In the genomic region with DNA sequence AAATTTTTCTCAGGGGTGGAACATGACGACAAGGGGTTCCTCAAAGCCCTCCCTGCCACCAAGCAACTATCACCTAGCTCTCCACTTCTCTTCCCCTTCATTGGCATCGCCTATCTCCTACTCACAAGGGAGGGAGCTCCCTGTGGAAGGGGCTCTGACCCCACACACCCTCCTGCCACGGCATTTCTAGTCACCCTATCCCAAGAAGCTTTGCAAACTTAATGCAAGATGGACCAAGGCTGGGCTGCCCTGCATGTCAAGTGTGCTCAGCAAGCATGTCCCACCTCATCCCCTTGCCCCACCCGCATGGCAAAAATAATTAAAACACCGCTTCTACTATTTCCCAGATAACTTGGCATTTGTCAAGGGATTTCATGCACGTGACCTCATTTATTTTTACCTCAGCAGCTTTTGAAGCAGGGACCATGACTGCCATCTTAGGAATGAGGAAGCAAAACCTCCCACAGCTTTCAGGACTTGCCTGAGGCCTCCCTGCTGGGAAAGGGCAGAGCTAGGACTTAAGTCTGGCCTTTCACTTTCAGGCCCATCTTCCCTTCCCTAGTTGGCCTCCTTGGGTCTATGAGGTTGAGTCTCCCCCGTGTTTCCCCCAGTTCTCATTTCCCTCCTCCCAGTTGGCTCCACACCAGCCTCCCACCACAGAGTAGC, we compare ENCODE assay signal across 12 cellular contexts.
DNase-seq lines count a peak whose midpoint lies in the region; ATAC-seq and TF ChIP-seq lines count a peak whose summit lies in the region.
"Had no signal": no experiment of that assay in that cellular context is flagged by ENCODE, and none has a peak within 500 bp of the region (broad histone marks: within the 10 kb centered on the region; RNA-seq: fewer than 3 reads in every experiment).

No MANE protein-coding gene starts in this region.

- peak overlapping the region; percentile 7 to 75 (median 44); a peak in 20 of 22 replicates for H3K4me2 ChIP-seq in BLaER1 treated with 17β-estradiol and CSF1 and Interleukin-3, amounts not matched to agents 10 nM and 100 nM
- H3K4me2 ChIP-seq in mammary epithelial cell (ENCODE audit: insufficient read depth, low read depth, low read length): no peak overlapping the region

- H3K36me3 Mint-ChIP-seq in CD8-positive, alpha-beta memory T cell: no peaks in the 10 kb centered on the region

- no peak for TF ChIP-seq CTCF in NB4 (IDR thresholded peaks at IDR 0.05; ENCODE audit: low read depth, low read length)
- TF ChIP-seq CTCF in mammary epithelial cell (conservative IDR thresholded peaks at IDR 0.05 in 1 of 2, IDR thresholded peaks at IDR 0.05 in 1 of 2; ENCODE audit: extremely low read depth in 1 of 2, insufficient read depth in 1 of 2, low read depth in 1 of 2, low read length in 2 of 2): no peak
- TF ChIP-seq CTCF in gastrocnemius medialis (IDR thresholded peaks at IDR 0.05 in 4 of 5, conservative IDR thresholded peaks at IDR 0.05 in 1 of 5): no peak

- 55% methylated on average over 7 of the region's 7 CpGs for WGBS in mammary epithelial cell (ENCODE audit: low coverage, missing lambda C conversion rate)

- TF ChIP-seq POLR2A in NB4 (IDR thresholded peaks at IDR 0.05; ENCODE audit: extremely low read depth, insufficient read length): no peak
- TF ChIP-seq POLR2A in gastrocnemius medialis (IDR thresholded peaks at IDR 0.05): no peak

- H3K9me3 Mint-ChIP-seq in CD8-positive, alpha-beta memory T cell: no peaks in the 10 kb centered on the region
- H3K9me3 Mint-ChIP-seq: activated T-helper 17 cell treated with anti-CD3 and anti-CD28 coated beads, Interleukin-2, amount 50 U/mL, for 72 hours; T-helper 1 cell treated with Interleukin-12 subunit alpha and Interleukin-12 subunit beta and Interleukin-4 antibody, amounts not matched to agents 30 μg/mL and 1 μg/mL, for 36 hours had no signal

- CTCF ChIA-PET in mammary epithelial cell (lab: Charles Lee; ENCODE audit: low non-redundant PET): no interaction called here
- CTCF ChIA-PET in CD8-positive, alpha-beta memory T cell (lab: Charles Lee): interaction anchor here (2.2 kb wide), 1 partner anchor 9 kb away, joined by 15 read pairs; no protein-coding TSS in a partner anchor

- H3K9ac ChIP-seq in BLaER1 treated with 17β-estradiol and CSF1 and Interleukin-3, amounts not matched to agents 10 nM and 100 nM: peak overlapping the region in 3 of 11 experiments; percentile 31 to 67 (median 38); a peak in 5 of 22 replicates
- H3K9ac ChIP-seq in mammary epithelial cell (ENCODE audit: insufficient read depth, low read length): no peak overlapping the region

- peak overlapping the region in 9 of 11 experiments; percentile 16 to 84 (median 71); a peak in 17 of 22 replicates for H3K27ac ChIP-seq in BLaER1 treated with 17β-estradiol and CSF1 and Interleukin-3, amounts not matched to agents 10 nM and 100 nM
- no peak overlapping the region for H3K27ac ChIP-seq in mammary epithelial cell (ENCODE audit: insufficient read depth, low read depth, low read length)
- H3K27ac ChIP-seq in CD8-positive, alpha-beta memory T cell (ENCODE audit: low read depth, low read length): no peak overlapping the region
- H3K27ac ChIP-seq in gastrocnemius medialis: no peak overlapping the region

- DNase-seq in NB4 (ENCODE audit: low read depth): peak; percentile 63
- DNase-seq in mammary epithelial cell: peak; percentile 72
- DNase-seq in myocyte (ENCODE audit: low read depth): peak; percentile 66
- DNase-seq in NK-92 treated with Interleukin-12 subunit alpha and Interleukin-12 subunit beta, amount 100 ng/mL, for 24 hours (lab: John Stamatoyannopoulos, UW): no peak
- DNase-seq in DMS79 treated with DMSO at 0.1 percent for 48 hours (lab: John Stamatoyannopoulos, UW): no peak
- no peak for DNase-seq in CD8-positive, alpha-beta memory T cell
- DNase-seq in gastrocnemius medialis: no peak
- DNase-seq: DND-41, retina had no signal

- no peaks in the 10 kb centered on the region for H3K4me1 Mint-ChIP-seq in CD8-positive, alpha-beta memory T cell
- H3K4me1 Mint-ChIP-seq: activated T-helper 17 cell treated with anti-CD3 and anti-CD28 coated beads, Interleukin-2, amount 50 U/mL, for 72 hours had no signal

- POLR2A ChIA-PET in CD8-positive, alpha-beta memory T cell (lab: Charles Lee): interaction anchor here (0.7 kb wide), 1 partner anchor 9 kb away, joined by 4 read pairs; no protein-coding TSS in a partner anchor

- H3K4me1 ChIP-seq in BLaER1 treated with 17β-estradiol and CSF1 and Interleukin-3, amounts not matched to agents 10 nM and 100 nM: peaks cover 0 to 42% (median 12%) of the 10 kb centered on the region in 10 experiments; a peak in 18 of 20 replicates
- H3K4me1 ChIP-seq in mammary epithelial cell (ENCODE audit: insufficient read depth, low read length) (peaks cover 5% of the 10 kb centered on the region), gastrocnemius medialis (peaks cover 0 to 7% of the 10 kb centered on the region in 2 donors)
- H3K4me1 ChIP-seq in CD8-positive, alpha-beta memory T cell (ENCODE audit: insufficient read depth, low read length): no peaks in the 10 kb centered on the region

- no peak overlapping the region for H3K4me3 ChIP-seq in BLaER1 treated with 17β-estradiol and CSF1 and Interleukin-3, amounts not matched to agents 10 nM and 100 nM
- H3K4me3 ChIP-seq in NB4 (ENCODE audit: low read depth, low read length) (no peak overlapping the region), mammary epithelial cell (replicated peaks in 1 of 3; ENCODE audit: insufficient read depth in 1 of 3, low read depth in 2 of 3, low read length in 3 of 3) (no peak overlapping the region), gastrocnemius medialis (no peak overlapping the region)
- no peak overlapping the region for H3K4me3 ChIP-seq in CD8-positive, alpha-beta memory T cell (ENCODE audit: low read length)

- H3K27me3 ChIP-seq in BLaER1 treated with 17β-estradiol and CSF1 and Interleukin-3, amounts not matched to agents 10 nM and 100 nM: no peaks in the 10 kb centered on the region
- H3K27me3 ChIP-seq in mammary epithelial cell (ENCODE audit: insufficient read depth, low read length): no peaks in the 10 kb centered on the region
- H3K27me3 ChIP-seq in CD8-positive, alpha-beta memory T cell (ENCODE audit: insufficient read depth, low read length, poor library complexity, severe bottlenecking): no peaks in the 10 kb centered on the region
- H3K27me3 ChIP-seq in gastrocnemius medialis: no peaks in the 10 kb centered on the region

- H3K79me2 ChIP-seq in mammary epithelial cell (ENCODE audit: insufficient read depth, low read length): no peaks in the 10 kb centered on the region

- H3K9me3 ChIP-seq in BLaER1 treated with 17β-estradiol and CSF1 and Interleukin-3, amounts not matched to agents 10 nM and 100 nM (replicated peaks in 1 of 11): no peaks in the 10 kb centered on the region; a peak in 1 of 22 replicates
- no peaks in the 10 kb centered on the region for H3K9me3 ChIP-seq in mammary epithelial cell (replicated peaks; ENCODE audit: insufficient read depth, low read length)
- H3K9me3 ChIP-seq in CD8-positive, alpha-beta memory T cell (ENCODE audit: low read length): no peaks in the 10 kb centered on the region
- H3K9me3 ChIP-seq in gastrocnemius medialis: no peaks in the 10 kb centered on the region

- no peak overlapping the region for H3K27ac Mint-ChIP-seq in CD8-positive, alpha-beta memory T cell
- H3K27ac Mint-ChIP-seq: activated T-helper 17 cell treated with anti-CD3 and anti-CD28 coated beads, Interleukin-2, amount 50 U/mL, for 72 hours; T-helper 1 cell treated with Interleukin-12 subunit alpha and Interleukin-12 subunit beta and Interleukin-4 antibody, amounts not matched to agents 30 μg/mL and 1 μg/mL, for 36 hours had no signal

- H2AFZ ChIP-seq in mammary epithelial cell (ENCODE audit: low read depth, low read length): peak overlapping the region; percentile 68

- in situ Hi-C loops in mammary epithelial cell (cut with MboI; ENCODE audit: low sequenced_read_pairs in 2 of 2) (no loop called here), gastrocnemius medialis (cut with MboI; ENCODE audit: low sequenced_read_pairs in 4 of 4) (no loop called here)

- dilution Hi-C loops in mammary epithelial cell (cut with HindIII; ENCODE audit: low sequenced_read_pairs): no loop called here

- ATAC-seq in gastrocnemius medialis: no peak
- ATAC-seq: activated T-helper 17 cell treated with anti-CD3 and anti-CD28 coated beads, Interleukin-2, amount 50 U/mL, for 72 hours had no signal

- no peaks in the 10 kb centered on the region for H3K36me3 ChIP-seq in BLaER1 treated with 17β-estradiol and CSF1 and Interleukin-3, amounts not matched to agents 10 nM and 100 nM
- H3K36me3 ChIP-seq in mammary epithelial cell (ENCODE audit: insufficient read depth, low read length) (no peaks in the 10 kb centered on the region), gastrocnemius medialis (no peaks in the 10 kb centered on the region)
- H3K36me3 ChIP-seq in CD8-positive, alpha-beta memory T cell (ENCODE audit: insufficient read depth, low read length): no peaks in the 10 kb centered on the region

- H4K20me1 ChIP-seq in BLaER1 treated with 17β-estradiol and CSF1 and Interleukin-3, amounts not matched to agents 10 nM and 100 nM: no peaks in the 10 kb centered on the region
- no peaks in the 10 kb centered on the region for H4K20me1 ChIP-seq in mammary epithelial cell (ENCODE audit: insufficient read depth, low read length)

- intact Hi-C loops in mammary epithelial cell (cut with micrococcal nuclease) (no loop called here), gastrocnemius medialis (cut with DNase I; ENCODE audit: low total_unique reads) (no loop called here)

- peaks cover 17 to 31% of the 10 kb centered on the region in 2 donors for H3K27me3 Mint-ChIP-seq in CD8-positive, alpha-beta memory T cell

- H3K4me3 Mint-ChIP-seq in CD8-positive, alpha-beta memory T cell: no peak overlapping the region
- H3K4me3 Mint-ChIP-seq: activated T-helper 17 cell treated with anti-CD3 and anti-CD28 coated beads, Interleukin-2, amount 50 U/mL, for 72 hours; T-helper 1 cell treated with Interleukin-12 subunit alpha and Interleukin-12 subunit beta and Interleukin-4 antibody, amounts not matched to agents 30 μg/mL and 1 μg/mL, for 36 hours had no signal

- BruUV-seq in mammary epithelial cell (replicated peaks; lab: Mats Ljungman, UMichigan): no TSS peak

Comparison
In these comparisons a context has a peak if more than half of its experiments do, and no peak if none do; other contexts are left out.
1. H3K27ac ChIP-seq: peak in BLaER1 treated with 17β-estradiol and CSF1 and Interleukin-3, amounts not matched to agents 10 nM and 100 nM (9 of 11); none in mammary epithelial cell (single experiment), CD8-positive, alpha-beta memory T cell (single experiment) and gastrocnemius medialis (0 of 4).
2. DNase-seq: peak in NB4 (single experiment), mammary epithelial cell (single experiment) and myocyte (single experiment); none in NK-92 treated with Interleukin-12 subunit alpha and Interleukin-12 subunit beta, amount 100 ng/mL, for 24 hours (single experiment), DMS79 treated with DMSO at 0.1 percent for 48 hours (single experiment), CD8-positive, alpha-beta memory T cell (0 of 5) and gastrocnemius medialis (0 of 2).